ENCODE assay signal across 8 cellular contexts in genomic region chr17:21214015-21214776, GRCh38. TPM values are rescaled to one million over a fixed set of nuclear protein-coding genes. Genes with fewer than 3 reads are reported as not detected.
DNase-seq lines count a peak whose midpoint lies in the region; ATAC-seq and TF ChIP-seq lines count a peak whose summit lies in the region.

Gene TMEM11 (minus strand): TSS chr17:21214161. CDS start chr17:21214152, 9 bp downstream.

- peak within 1 kb of the TSS; percentile 94 for H3K27ac Mint-ChIP-seq in T-helper 1 cell treated with Interleukin-12 subunit alpha and Interleukin-12 subunit beta and Interleukin-4 antibody, amounts not matched to agents 30 μg/mL and 1 μg/mL, for 36 hours
- peak within 1 kb of the TSS; percentile 98 for H3K27ac Mint-ChIP-seq in progenitor cell of endocrine pancreas

- TF ChIP-seq CTCF in progenitor cell of endocrine pancreas (IDR thresholded peaks at IDR 0.05; ENCODE audit: unreplicated experiment) (peak; percentile 29), upper lobe of right lung (IDR thresholded peaks at IDR 0.05) (no peak)

- peaks cover 17% of the 10 kb centered on the region for H3K36me3 ChIP-seq in upper lobe of right lung

- intact Hi-C loops in left cardiac atrium (cut with DNase I): loop anchor here in 1 of 2 donors (5.0 kb wide), 2 partner anchors 47 to 87 kb away; partner anchors contain the start of gene DHRS7B
- intact Hi-C loops in upper lobe of right lung (cut with DNase I): no loop called here

- no peaks in the 10 kb centered on the region for H3K27me3 Mint-ChIP-seq in T-helper 1 cell treated with Interleukin-12 subunit alpha and Interleukin-12 subunit beta and Interleukin-4 antibody, amounts not matched to agents 30 μg/mL and 1 μg/mL, for 36 hours (ENCODE audit: low read depth)
- H3K27me3 Mint-ChIP-seq in progenitor cell of endocrine pancreas: no peaks in the 10 kb centered on the region

- no peaks in the 10 kb centered on the region for H3K9me3 ChIP-seq in upper lobe of right lung

- no peaks in the 10 kb centered on the region for H3K9me3 Mint-ChIP-seq in T-helper 1 cell treated with Interleukin-12 subunit alpha and Interleukin-12 subunit beta and Interleukin-4 antibody, amounts not matched to agents 30 μg/mL and 1 μg/mL, for 36 hours
- no peaks in the 10 kb centered on the region for H3K9me3 Mint-ChIP-seq in progenitor cell of endocrine pancreas (ENCODE audit: low read depth)

- no peaks in the 10 kb centered on the region for H3K27me3 ChIP-seq in upper lobe of right lung

- peak within 1 kb of the TSS; percentile 94 for H3K4me3 Mint-ChIP-seq in T-helper 1 cell treated with Interleukin-12 subunit alpha and Interleukin-12 subunit beta and Interleukin-4 antibody, amounts not matched to agents 30 μg/mL and 1 μg/mL, for 36 hours
- H3K4me3 Mint-ChIP-seq in progenitor cell of endocrine pancreas (ENCODE audit: low read depth): peak within 1 kb of the TSS; percentile 82

- DNase-seq in NCI-H1694 (lab: John Stamatoyannopoulos, UW): peak; percentile 86
- DNase-seq in amniotic stem cell (lab: John Stamatoyannopoulos, UW): peak; percentile 93
- peak; percentile 98 for DNase-seq in left cardiac atrium
- peak; percentile 91 for DNase-seq in progenitor cell of endocrine pancreas (ENCODE audit: low spot score, unreplicated experiment)
- peak; percentile 99 for DNase-seq in upper lobe of right lung

- H3K27ac ChIP-seq in upper lobe of right lung: peak within 1 kb of the TSS; percentile 94

- peak; percentile 88 for ATAC-seq in GM18498 (IDR thresholded peaks at IDR 0.05; ENCODE audit: unreplicated experiment)
- peak; percentile 84 for ATAC-seq in HG02885 (IDR thresholded peaks at IDR 0.05; ENCODE audit: poor library complexity, unreplicated experiment)
- ATAC-seq in left cardiac atrium: peak; percentile 97
- ATAC-seq in upper lobe of right lung: peak; percentile 94

- H3K4me1 Mint-ChIP-seq in T-helper 1 cell treated with Interleukin-12 subunit alpha and Interleukin-12 subunit beta and Interleukin-4 antibody, amounts not matched to agents 30 μg/mL and 1 μg/mL, for 36 hours (ENCODE audit: low read depth): peaks cover 31% of the 10 kb centered on the region
- peaks cover 26% of the 10 kb centered on the region for H3K4me1 Mint-ChIP-seq in progenitor cell of endocrine pancreas (ENCODE audit: low read depth)

- H3K36me3 Mint-ChIP-seq in T-helper 1 cell treated with Interleukin-12 subunit alpha and Interleukin-12 subunit beta and Interleukin-4 antibody, amounts not matched to agents 30 μg/mL and 1 μg/mL, for 36 hours (ENCODE audit: low read depth): peaks cover 8% of the 10 kb centered on the region
- H3K36me3 Mint-ChIP-seq in progenitor cell of endocrine pancreas (ENCODE audit: insufficient read depth): peaks cover 2% of the 10 kb centered on the region

- H3K4me1 ChIP-seq in upper lobe of right lung: peaks cover 48% of the 10 kb centered on the region

- H3K4me3 ChIP-seq in upper lobe of right lung: peak within 1 kb of the TSS; percentile 92

RNA-seq across cellular contexts. Expression of gene TMEM11, which starts in this region (rescaled TPM):
- total RNA-seq in left cardiac atrium (10 to 100 TPM; 26.7 to 27.3 TPM), progenitor cell of endocrine pancreas (22.2 and 22.6 TPM in 2 replicates), upper lobe of right lung (24.2 TPM)

Comparison
In these comparisons a context has a peak if more than half of its experiments do, and no peak if none do; other contexts are left out.
1. Peak in every context shown above with its lines: DNase-seq, ATAC-seq, H3K4me3 ChIP-seq and H3K27ac ChIP-seq.